ENCODE assay signal across 1 cellular context in genomic region chr6:145735356-145736165, GRCh38.
A peak's percentile ranks its signal among the peaks of the same experiment; 100 is the strongest.
TF ChIP-seq lines count a peak whose summit lies in the region.

EPM2A (minus strand) TSS chr6:145735520; CDS start chr6:145735498, 22 bp downstream.

TF ChIP-seq in HepG2, 621 proteins besides CTCF, POLR2A, EP300 and RAD21 (continued from another document and continues in another):
- TF ChIP-seq CSRNP1 (CRISPR knock-in tag; IDR thresholded peaks at IDR 0.05) (peak; percentile 92; the same call in 1 of the 2 replicates), REL (CRISPR knock-in tag; conservative IDR thresholded peaks at IDR 0.05) (peak; percentile 94), ZNF276 (CRISPR knock-in tag; IDR thresholded peaks at IDR 0.05; ENCODE audit: low read depth) (no peak), ZFP37 (CRISPR knock-in tag; IDR thresholded peaks at IDR 0.05; ENCODE audit: borderline replicate concordance) (peak; percentile 93), GZF1 (CRISPR knock-in tag; IDR thresholded peaks at IDR 0.05) (peak; percentile 71; the same call in 1 of the 2 replicates), CREBL2 (CRISPR knock-in tag; IDR thresholded peaks at IDR 0.05; ENCODE audit: borderline replicate concordance) (peak; percentile 99), POGZ (CRISPR knock-in tag; IDR thresholded peaks at IDR 0.05) (0 out of 2 replicates have a peak, but pooled peaks have one; percentile 69), DPF2 (CRISPR knock-in tag; IDR thresholded peaks at IDR 0.05; ENCODE audit: borderline replicate concordance, low read depth) (no peak), ZHX1 (CRISPR knock-in tag; IDR thresholded peaks at IDR 0.05; ENCODE audit: low read depth) (peak; percentile 57; the same call in 1 of the 2 replicates), BRF2 (CRISPR knock-in tag; IDR thresholded peaks at IDR 0.05) (no peak; the same call in 1 of the 2 replicates), AHDC1 (CRISPR knock-in tag; IDR thresholded peaks at IDR 0.05; ENCODE audit: borderline replicate concordance) (no peak), THAP11 (CRISPR knock-in tag; IDR thresholded peaks at IDR 0.05) (peak; percentile 71; the same call in 1 of the 2 replicates), THYN1 (CRISPR knock-in tag; IDR thresholded peaks at IDR 0.05; ENCODE audit: borderline replicate concordance, low read depth) (peak; percentile 94; the same call in 1 of the 2 replicates), DMAP1 (CRISPR knock-in tag; IDR thresholded peaks at IDR 0.05) (peak; percentile 92; the same call in 1 of the 2 replicates), ZNF772 (CRISPR knock-in tag; IDR thresholded peaks at IDR 0.05) (peak; percentile 99), TMF1 (CRISPR knock-in tag; IDR thresholded peaks at IDR 0.05; ENCODE audit: low read depth) (peak; percentile 98), ZNF20 (CRISPR knock-in tag; IDR thresholded peaks at IDR 0.05) (peak; percentile 84; the same call in 1 of the 2 replicates), RBFOX2 (IDR thresholded peaks at IDR 0.05; ENCODE audit: low read depth, low read length) (peak; percentile 86), ZHX2 (IDR thresholded peaks at IDR 0.05; ENCODE audit: low read depth) (no peak; the same call in 1 of the 2 replicates), ZHX2 (CRISPR knock-in tag; IDR thresholded peaks at IDR 0.05; ENCODE audit: borderline replicate concordance) (peak; percentile 75; the same call in 1 of the 2 replicates), ZNF569 (CRISPR knock-in tag; IDR thresholded peaks at IDR 0.05; ENCODE audit: borderline replicate concordance) (peak; percentile 79; the same call in 1 of the 2 replicates), ARID5B (CRISPR knock-in tag; IDR thresholded peaks at IDR 0.05) (peak; percentile 72), ZNF607 (CRISPR knock-in tag; IDR thresholded peaks at IDR 0.05; ENCODE audit: borderline replicate concordance) (peak; percentile 99), ZNF180 (CRISPR knock-in tag; IDR thresholded peaks at IDR 0.05; ENCODE audit: borderline replicate concordance, low read depth) (peak; percentile 93; the same call in 1 of the 2 replicates), NFE2 (CRISPR knock-in tag; IDR thresholded peaks at IDR 0.05) (0 out of 2 replicates have a peak, but pooled peaks have one; percentile 15), MYC (CRISPR knock-in tag; IDR thresholded peaks at IDR 0.05; ENCODE audit: borderline replicate concordance) (peak; percentile 97), REPIN1 (CRISPR knock-in tag; IDR thresholded peaks at IDR 0.05; ENCODE audit: borderline replicate concordance, low read depth) (peak; percentile 88)
